24 cellular contexts compared by ENCODE assay signal in the genomic region with DNA sequence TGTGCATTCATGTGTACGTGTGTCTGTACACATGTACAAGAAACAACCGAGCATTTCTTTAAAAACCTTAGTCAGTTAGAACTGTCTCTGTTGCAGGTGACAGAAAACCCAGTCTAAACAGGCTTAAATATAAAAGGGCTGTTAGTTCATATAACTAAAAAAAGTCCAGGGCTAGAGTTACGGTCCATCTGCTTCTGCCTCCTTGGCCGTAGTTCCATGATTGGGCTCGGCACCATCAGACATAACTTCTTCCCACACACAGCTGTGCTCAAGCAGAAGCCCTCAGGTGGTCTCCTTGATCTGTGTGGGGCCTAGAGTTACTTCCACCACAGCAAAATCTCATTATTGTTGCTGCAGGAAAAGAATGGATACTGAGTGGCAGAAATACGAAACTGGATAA. TPM values are rescaled to one million over a fixed set of nuclear protein-coding genes. Genes with fewer than 3 reads are reported as not detected.
A peak's percentile ranks its signal among the peaks of the same experiment; 100 is the strongest.
DNase-seq lines count a peak whose midpoint lies in the region; ATAC-seq and TF ChIP-seq lines count a peak whose summit lies in the region.
"Had no signal": no experiment of that assay in that cellular context is flagged by ENCODE, and none has a peak within 500 bp of the region (broad histone marks: within the 10 kb centered on the region; RNA-seq: fewer than 3 reads in every experiment).

No MANE protein-coding gene starts in this region.

- H3K4me3 ChIP-seq in endodermal cell (ENCODE audit: low read length) (no peak overlapping the region), skeletal muscle tissue (ENCODE audit: low read length in 3 of 3) (no peak overlapping the region)
- H3K4me3 ChIP-seq: BLaER1, GM23248 had no signal

- H3K4me1 ChIP-seq in endodermal cell (ENCODE audit: control insufficient read depth, insufficient read depth, low read length) (no peaks in the 10 kb centered on the region), skeletal muscle tissue (ENCODE audit: control insufficient read depth in 3 of 3, insufficient read depth in 3 of 3, low read length in 3 of 3) (peaks cover 21 to 31% (median 26%) of the 10 kb centered on the region in 3 donors)
- H3K4me1 ChIP-seq: BLaER1 had no signal

- TF ChIP-seq CTCF in endodermal cell (conservative IDR thresholded peaks at IDR 0.05) (no peak), nephron (IDR thresholded peaks at IDR 0.05; ENCODE audit: unreplicated experiment in 3 of 3) (no peak)

- no peaks in the 10 kb centered on the region for H3K9me3 ChIP-seq in endodermal cell (ENCODE audit: control insufficient read depth, low read length)
- no peaks in the 10 kb centered on the region for H3K9me3 ChIP-seq in skeletal muscle tissue (ENCODE audit: control insufficient read depth in 3 of 3, low read length in 3 of 3)
- H3K9me3 ChIP-seq: BLaER1 had no signal

- WGBS in endodermal cell (ENCODE audit: insufficient coverage in 1 of 2, insufficient read length in 1 of 2), 2 experiments = 88 to 90% methylated on average over 6 of the region's 6 CpGs

- no peaks in the 10 kb centered on the region for H3K27me3 Mint-ChIP-seq in endodermal cell (ENCODE audit: insufficient read depth)
- H3K27me3 Mint-ChIP-seq in nephron (ENCODE audit: low read depth) = no peaks in the 10 kb centered on the region
- H3K27me3 Mint-ChIP-seq: CD4-positive, alpha-beta T cell had no signal

- no peaks in the 10 kb centered on the region for H3K27me3 ChIP-seq in endodermal cell (ENCODE audit: control insufficient read depth, insufficient read depth, low read length, poor library complexity, severe bottlenecking)
- H3K27me3 ChIP-seq in skeletal muscle tissue (ENCODE audit: control insufficient read depth in 3 of 3, insufficient read depth in 3 of 3, low read length in 3 of 3) = no peaks in the 10 kb centered on the region
- H3K27me3 ChIP-seq: BLaER1 had no signal

- H3K36me3 Mint-ChIP-seq in endodermal cell (ENCODE audit: low read depth) (peaks cover 47% of the 10 kb centered on the region), nephron (ENCODE audit: low read depth) (peaks cover 45% of the 10 kb centered on the region)

- H3K4me1 Mint-ChIP-seq in endodermal cell = peaks cover 15% of the 10 kb centered on the region
- H3K4me1 Mint-ChIP-seq in nephron = peaks cover 26% of the 10 kb centered on the region

- peaks cover 71% of the 10 kb centered on the region for H3K36me3 ChIP-seq in endodermal cell (ENCODE audit: control insufficient read depth, insufficient read depth, low read length)
- peaks cover 8 to 18% (median 15%) of the 10 kb centered on the region in 3 donors for H3K36me3 ChIP-seq in skeletal muscle tissue (ENCODE audit: control insufficient read depth in 3 of 3, insufficient read depth in 3 of 3, low read length in 3 of 3)

- DNase-seq in NCI-H2171 treated with DMSO at 0.1 percent for 48 hours (lab: John Stamatoyannopoulos, UW) (peak; percentile 76), NCI-H2171 (lab: John Stamatoyannopoulos, UW) (no peak), endodermal cell (peak; percentile 13), mucosa of gallbladder (ENCODE audit: low spot score) (no peak), GM19240 (ENCODE audit: insufficient read length, low spot score) (no peak)
- DNase-seq: ACHN; CD4-positive, alpha-beta T cell; GM23248; H9; HFFc6; KBM-7; MM.1S; NCI-H1048; NCI-H1436; NCI-H187 treated with DMSO at 0.1 percent for 48 hours; NCI-H345; NCI-H526; Right ventricle myocardium superior had no signal

- peak overlapping the region; percentile 55 for H3K27ac ChIP-seq in endodermal cell (ENCODE audit: low read depth, low read length)
- H3K27ac ChIP-seq in skeletal muscle tissue (ENCODE audit: low read depth, low read length) = peak overlapping the region; percentile 86
- H3K27ac ChIP-seq: BLaER1, HL-60 had no signal

- H3K9ac ChIP-seq in endodermal cell (ENCODE audit: extremely low read depth, low read length, poor library complexity, severe bottlenecking) (no peak overlapping the region), skeletal muscle tissue (ENCODE audit: low read depth in 1 of 3, low read length in 3 of 3) (peak overlapping the region in 2 of 3 donors; percentile 20 to 42)
- H3K9ac ChIP-seq: BLaER1, GM23248 had no signal

- no peak overlapping the region for H3K4me3 Mint-ChIP-seq in endodermal cell
- H3K4me3 Mint-ChIP-seq in nephron = peak overlapping the region in 1 of 3 experiments; percentile 50
- H3K4me3 Mint-ChIP-seq: CD4-positive, alpha-beta T cell; H9 had no signal

- H3K27ac Mint-ChIP-seq in endodermal cell (no peak overlapping the region), nephron (peak overlapping the region; percentile 50 to 87 (median 69))
- H3K27ac Mint-ChIP-seq: CD4-positive, alpha-beta T cell had no signal

- H3K9me3 Mint-ChIP-seq in endodermal cell = no peaks in the 10 kb centered on the region
- H3K9me3 Mint-ChIP-seq in nephron = no peaks in the 10 kb centered on the region
- H3K9me3 Mint-ChIP-seq: CD4-positive, alpha-beta T cell; H9; HFFc6 had no signal

- ATAC-seq in GM21717 (IDR thresholded peaks at IDR 0.05; ENCODE audit: unreplicated experiment) = no peak
- ATAC-seq: HepG2 had no signal

RNA-seq across cellular contexts. Expression of a gene that starts 34.6 kb away (rescaled TPM):
- total RNA-seq in endodermal cell (100 to 1,000 TPM; 602 to 920 TPM), skeletal muscle tissue (64.7 TPM), mucosa of gallbladder (424 TPM)
- polyA plus RNA-seq in endodermal cell (2013, experiment 1 of 2) = 1,216 TPM
- polyA plus RNA-seq in endodermal cell (2013, experiment 2 of 2) = 1,012 TPM

RNA-seq across cellular contexts. Expression of a gene that starts 40.9 kb away (rescaled TPM):
- total RNA-seq in endodermal cell = 1 to 10 TPM; 7.4 to 7.9 TPM
- polyA plus RNA-seq in endodermal cell (2013, experiment 1 of 2) = 4.5 TPM
- polyA plus RNA-seq in endodermal cell (2013, experiment 2 of 2) = 4.1 TPM
- 4.7 TPM for total RNA-seq in skeletal muscle tissue
- total RNA-seq in mucosa of gallbladder = 13.5 TPM

Comparison
In these comparisons a context has a peak if more than half of its experiments do, and no peak if none do; other contexts are left out.
1. DNase-seq: peak in NCI-H2171 treated with DMSO at 0.1 percent for 48 hours (single experiment) and endodermal cell (single experiment); none in NCI-H2171 (single experiment), mucosa of gallbladder (single experiment) and GM19240 (single experiment).